Comparison of ENCODE assay signal across 16 cellular contexts in genomic region chr12:118160536-118160935, GRCh38. TPM values are rescaled to one million over a fixed set of nuclear protein-coding genes. Genes with fewer than 3 reads are reported as not detected.
DNase-seq lines count a peak whose midpoint lies in the region; ATAC-seq and TF ChIP-seq lines count a peak whose summit lies in the region.
"Had no signal": no experiment of that assay in that cellular context is flagged by ENCODE, and none has a peak within 500 bp of the region (broad histone marks: within the 10 kb centered on the region; RNA-seq: fewer than 3 reads in every experiment).

No MANE protein-coding gene starts in this region.

- ATAC-seq in left colon (no peak), HG02970 (IDR thresholded peaks at IDR 0.05; ENCODE audit: low FRiP score, unreplicated experiment) (no peak)
- ATAC-seq: HepG2 had no signal

- H3K36me3 Mint-ChIP-seq in Calu3 (ENCODE audit: insufficient read depth, unreplicated experiment): peaks cover 9% of the 10 kb centered on the region

- no peaks in the 10 kb centered on the region for H3K4me1 Mint-ChIP-seq in Calu3 (ENCODE audit: low read depth, unreplicated experiment)

- no peaks in the 10 kb centered on the region for H3K27me3 Mint-ChIP-seq in Calu3 (ENCODE audit: unreplicated experiment)
- H3K27me3 Mint-ChIP-seq: CD4-positive, CD25-positive, alpha-beta regulatory T cell; CD8-positive, alpha-beta memory T cell; IgD-negative memory B cell had no signal

- CTCF ChIA-PET in Calu3 (lab: Charles Lee): no interaction called here

- DNase-seq in caudate nucleus (lab: John Stamatoyannopoulos, UW): no peak
- DNase-seq in putamen (ENCODE audit: low spot score): peak; percentile 36
- no peak for DNase-seq in Calu3
- no peak for DNase-seq in head of caudate nucleus
- no peak for DNase-seq in left colon
- DNase-seq: ACHN; BE2C; C1 segment of cervical spinal cord; CD4-positive, CD25-positive, alpha-beta regulatory T cell; CD8-positive, alpha-beta memory T cell; COR-L47; H9 had no signal

- intact Hi-C loops in Calu3 (cut with micrococcal nuclease; ENCODE audit: unreplicated experiment) (no loop called here), head of caudate nucleus (cut with DNase I) (no loop called here), left colon (cut with DNase I, micrococcal nuclease) (no loop called here)

- no peak for TF ChIP-seq CTCF in Calu3 (IDR thresholded peaks at IDR 0.05; ENCODE audit: unreplicated experiment)

- no peaks in the 10 kb centered on the region for H3K9me3 Mint-ChIP-seq in Calu3 (ENCODE audit: low read depth, unreplicated experiment)
- H3K9me3 Mint-ChIP-seq: CD4-positive, CD25-positive, alpha-beta regulatory T cell; CD8-positive, alpha-beta memory T cell; H9; IgD-negative memory B cell had no signal

- peak overlapping the region; percentile 71 for H3K27ac ChIP-seq in caudate nucleus (ENCODE audit: low read depth, low read length)
- peak overlapping the region; percentile 44 for H3K27ac ChIP-seq in layer of hippocampus (ENCODE audit: low read depth, low read length)

- no TSS peak for BruUV-seq in Calu3 (replicated peaks; lab: Mats Ljungman, UMichigan)

- H3K4me3 Mint-ChIP-seq in Calu3 (ENCODE audit: low read depth, unreplicated experiment): no peak overlapping the region
- H3K4me3 Mint-ChIP-seq: CD4-positive, CD25-positive, alpha-beta regulatory T cell; CD8-positive, alpha-beta memory T cell; H9; IgD-negative memory B cell had no signal

- no peaks in the 10 kb centered on the region for H3K27me3 ChIP-seq in layer of hippocampus (ENCODE audit: control insufficient read depth, insufficient read depth, low read length)
- H3K27me3 ChIP-seq: BE2C had no signal

- no peak overlapping the region for H3K27ac Mint-ChIP-seq in Calu3 (ENCODE audit: unreplicated experiment)
- H3K27ac Mint-ChIP-seq: CD4-positive, CD25-positive, alpha-beta regulatory T cell; H9; IgD-negative memory B cell had no signal

RNA-seq across cellular contexts. Expression of gene PEBP1, which starts 24.6 kb away (rescaled TPM):
- total RNA-seq in Calu3 (2022): 99.8 and 109 TPM in 2 replicates
- 100 to 1,000 TPM; 186 to 205 TPM for total RNA-seq in left colon

RNA-seq across cellular contexts. Expression of gene VSIG10, which starts 56.7 kb away (rescaled TPM):
- 52.0 and 53.6 TPM in 2 replicates for total RNA-seq in Calu3 (2022)
- total RNA-seq in left colon: 10 to 100 TPM; 86.7 to 95.7 TPM
